In the genomic region with DNA sequence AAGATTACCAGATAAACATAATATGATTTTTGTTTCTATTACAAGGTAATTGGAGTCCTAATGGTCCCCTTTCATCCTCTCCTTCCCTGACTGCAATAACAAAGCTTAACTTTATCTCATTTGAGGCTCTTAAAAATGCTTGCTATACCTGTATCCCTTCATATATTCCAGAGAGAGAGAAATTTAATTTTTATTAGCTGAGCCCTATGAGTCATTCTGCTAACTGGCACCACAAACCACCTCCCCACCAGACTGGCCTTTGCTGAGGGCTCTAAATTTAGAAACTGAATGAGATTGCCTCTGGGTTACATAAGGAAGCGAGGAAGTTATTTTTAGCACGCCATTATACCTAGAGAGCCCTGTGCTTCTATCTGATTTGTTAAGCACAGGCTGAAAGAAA, we compare ENCODE assay signal across 8 cellular contexts. TPM values are rescaled to one million over a fixed set of nuclear protein-coding genes. Genes with fewer than 3 reads are reported as not detected.
DNase-seq lines count a peak whose midpoint lies in the region; ATAC-seq and TF ChIP-seq lines count a peak whose summit lies in the region.

No MANE protein-coding gene starts in this region.

- TF ChIP-seq CTCF in A673 (conservative IDR thresholded peaks at IDR 0.05; ENCODE audit: low read depth, low read length) (no peak), adrenal gland (IDR thresholded peaks at IDR 0.05) (no peak), left lung (IDR thresholded peaks at IDR 0.05) (no peak)

- DNase-seq in A673 (ENCODE audit: low spot score) (peak; percentile 48), NCI-H1417 (lab: John Stamatoyannopoulos, UW) (peak; percentile 45 to 93 (median 71)), adrenal gland (peak; percentile 13 to 59 (median 35)), left lung (no peak)
- DNase-seq in activated effector memory CD4-positive, alpha-beta T cell treated with anti-CD3 and anti-CD28 coated beads, Interleukin-2, amount 50 U/mL, for 16 hours, result no peak
- no peak for DNase-seq in stimulated activated naive CD8-positive, alpha-beta T cell treated with anti-CD3 and anti-CD28 coated beads, Interleukin-15, amount 100 ng/mL, for 72 hours
- DNase-seq in activated naive CD4-positive, alpha-beta T cell treated with Interleukin-2 at 50 U/mL for 16 hours, result no peak

- intact Hi-C loops in A673 (cut with micrococcal nuclease; ENCODE audit: unreplicated experiment), result no loop called here
- intact Hi-C loops in adrenal gland (cut with DNase I), result no loop called here
- intact Hi-C loops in left lung (cut with DNase I), result no loop called here

- H3K27me3 ChIP-seq in A673 (replicated peaks; ENCODE audit: insufficient read depth, low read depth, low read length, poor library complexity) (no peaks in the 10 kb centered on the region), adrenal gland (peaks cover 4% of the 10 kb centered on the region), left lung (no peaks in the 10 kb centered on the region)

- 0 to 4% (median 1%) methylated on average over 2 of the region's 2 CpGs for WGBS in adrenal gland, 4 donors

- H3K9me3 ChIP-seq in A673 (ENCODE audit: low read depth, low read length, poor library complexity, severe bottlenecking), result no peaks in the 10 kb centered on the region
- no peaks in the 10 kb centered on the region for H3K9me3 ChIP-seq in adrenal gland (replicated peaks in 1 of 3)
- H3K9me3 ChIP-seq in left lung, result no peaks in the 10 kb centered on the region

- peaks cover 10% of the 10 kb centered on the region for H3K4me1 Mint-ChIP-seq in stimulated activated naive CD8-positive, alpha-beta T cell treated with anti-CD3 and anti-CD28 coated beads, Interleukin-15, amount 100 ng/mL, for 72 hours

- ATAC-seq in GM21367 (IDR thresholded peaks at IDR 0.05; ENCODE audit: unreplicated experiment), result peak; percentile 94
- peak; percentile 97 for ATAC-seq in left lung
- ATAC-seq in stimulated activated naive CD8-positive, alpha-beta T cell treated with anti-CD3 and anti-CD28 coated beads, Interleukin-15, amount 100 ng/mL, for 72 hours, result no peak

- CTCF ChIA-PET in A673 (lab: Charles Lee), result no interaction called here

- H3K9me3 Mint-ChIP-seq in stimulated activated naive CD8-positive, alpha-beta T cell treated with anti-CD3 and anti-CD28 coated beads, Interleukin-15, amount 100 ng/mL, for 72 hours, result no peaks in the 10 kb centered on the region

- H3K36me3 ChIP-seq in A673 (ENCODE audit: insufficient read depth, low read length, poor library complexity, severe bottlenecking) (no peaks in the 10 kb centered on the region), adrenal gland (replicated peaks in 1 of 2) (no peaks in the 10 kb centered on the region), left lung (no peaks in the 10 kb centered on the region)

- H3K27me3 Mint-ChIP-seq in stimulated activated naive CD8-positive, alpha-beta T cell treated with anti-CD3 and anti-CD28 coated beads, Interleukin-15, amount 100 ng/mL, for 72 hours, result no peaks in the 10 kb centered on the region

- H3K4me1 ChIP-seq in A673 (ENCODE audit: insufficient read depth, low read length, poor library complexity, severe bottlenecking), result peaks cover 16% of the 10 kb centered on the region
- H3K4me1 ChIP-seq in adrenal gland (replicated peaks in 1 of 2), result no peaks in the 10 kb centered on the region
- peaks cover 0 to 4% of the 10 kb centered on the region in 2 donors for H3K4me1 ChIP-seq in left lung

- no peak for TF ChIP-seq POLR2A in adrenal gland (IDR thresholded peaks at IDR 0.05)

- no peak overlapping the region for H3K4me3 ChIP-seq in A673 (ENCODE audit: low read depth, low read length, poor library complexity, severe bottlenecking)
- no peak overlapping the region for H3K4me3 ChIP-seq in adrenal gland
- H3K4me3 ChIP-seq in left lung, result no peak overlapping the region

- no peak overlapping the region for H3K27ac Mint-ChIP-seq in stimulated activated naive CD8-positive, alpha-beta T cell treated with anti-CD3 and anti-CD28 coated beads, Interleukin-15, amount 100 ng/mL, for 72 hours

- POLR2A ChIA-PET in A673 (lab: Charles Lee; ENCODE audit: low non-redundant PET), result no interaction called here

- H3K4me3 Mint-ChIP-seq in stimulated activated naive CD8-positive, alpha-beta T cell treated with anti-CD3 and anti-CD28 coated beads, Interleukin-15, amount 100 ng/mL, for 72 hours, result no peak overlapping the region

- no peak overlapping the region for H3K27ac ChIP-seq in A673 (ENCODE audit: low read depth, low read length, poor library complexity, severe bottlenecking)
- no peak overlapping the region for H3K27ac ChIP-seq in adrenal gland
- no peak overlapping the region for H3K27ac ChIP-seq in left lung

- BruUV-seq in A673 (replicated peaks; lab: Mats Ljungman, UMichigan), result no TSS peak

RNA-seq across cellular contexts. Expression of a gene that starts 27.4 kb away (rescaled TPM):
- total RNA-seq in A673 (2021) (not detected in 2 replicates), adrenal gland (not detected), left lung (not detected)
- not detected for polyA plus RNA-seq in adrenal gland

Comparison
In these comparisons a context has a peak if more than half of its experiments do, and no peak if none do; other contexts are left out.
1. DNase-seq: peak in A673 (single experiment), NCI-H1417 (3 of 3) and adrenal gland (7 of 7); none in left lung (0 of 2), activated effector memory CD4-positive, alpha-beta T cell treated with anti-CD3 and anti-CD28 coated beads, Interleukin-2, amount 50 U/mL, for 16 hours (single experiment), stimulated activated naive CD8-positive, alpha-beta T cell treated with anti-CD3 and anti-CD28 coated beads, Interleukin-15, amount 100 ng/mL, for 72 hours (0 of 2) and activated naive CD4-positive, alpha-beta T cell treated with Interleukin-2 at 50 U/mL for 16 hours (single experiment).